In genomic region chr9:113567361-113568080, GRCh38 we compare ENCODE assay signal across 16 cellular contexts.
A peak's percentile ranks its signal among the peaks of the same experiment; 100 is the strongest.
DNase-seq lines count a peak whose midpoint lies in the region; ATAC-seq and TF ChIP-seq lines count a peak whose summit lies in the region.
"Had no signal": no experiment of that assay in that cellular context is flagged by ENCODE, and none has a peak within 500 bp of the region (broad histone marks: within the 10 kb centered on the region; RNA-seq: fewer than 3 reads in every experiment).

No MANE protein-coding gene starts in this region.

- ATAC-seq in heart right ventricle (no peak), aorta (ENCODE audit: low FRiP score) (no peak), GM18870 (IDR thresholded peaks at IDR 0.05; ENCODE audit: unreplicated experiment) (no peak)
- ATAC-seq: activated CD8-positive, alpha-beta memory T cell treated with anti-CD3 and anti-CD28 coated beads, Interleukin-2, amount 10 ng/mL, durations not matched to agents 7 days and 5 days; naive thymus-derived CD8-positive, alpha-beta T cell had no signal

- H3K4me3 ChIP-seq in heart right ventricle (peak overlapping the region in 2 of 10 donors; percentile 48 to 61), right atrium auricular region (no peak overlapping the region), coronary artery (peak overlapping the region; percentile 72), aorta (ENCODE audit: low read length in 2 of 2) (no peak overlapping the region)
- H3K4me3 ChIP-seq: cardiac muscle cell had no signal

- no peaks in the 10 kb centered on the region for H3K9me3 ChIP-seq in heart right ventricle
- H3K9me3 ChIP-seq in right atrium auricular region, result no peaks in the 10 kb centered on the region
- no peaks in the 10 kb centered on the region for H3K9me3 ChIP-seq in aorta (ENCODE audit: control insufficient read depth, low read length)

- H3K27me3 ChIP-seq in heart right ventricle, result no peaks in the 10 kb centered on the region
- H3K27me3 ChIP-seq in right atrium auricular region, result no peaks in the 10 kb centered on the region
- H3K27me3 ChIP-seq in aorta (ENCODE audit: control insufficient read depth in 1 of 2, insufficient read depth in 2 of 2, low read length in 1 of 2), result no peaks in the 10 kb centered on the region
- H3K27me3 ChIP-seq: cardiac muscle cell had no signal

- intact Hi-C loops in heart right ventricle (cut with DNase I) (loop anchor here in 2 of 10 donors (5.0 to 10.0 kb wide), 2 partner anchors 53 to 105 kb away; partner anchors contain the start of gene RGS3 (in 1 of the 2)), posterior vena cava (cut with DNase I) (loop anchor here in 1 of 2 donors (10.0 kb wide), 1 partner anchor 1377 kb away; no protein-coding TSS in a partner anchor), aorta (cut with DNase I) (loop anchor here in 1 of 2 donors (5.0 kb wide), 2 partner anchors 45 to 110 kb away; no protein-coding TSS in a partner anchor)

- TF ChIP-seq CTCF in heart right ventricle (IDR thresholded peaks at IDR 0.05) (no peak), right atrium auricular region (IDR thresholded peaks at IDR 0.05) (no peak), coronary artery (IDR thresholded peaks at IDR 0.05) (no peak)

- H3K4me1 ChIP-seq in heart right ventricle (peaks cover 23 to 98% (median 75%) of the 10 kb centered on the region in 9 donors), right atrium auricular region (peaks cover 0 to 82% of the 10 kb centered on the region in 2 donors), aorta (ENCODE audit: control insufficient read depth in 1 of 2, insufficient read depth in 2 of 2, low read length in 2 of 2) (peaks cover 3 to 6% of the 10 kb centered on the region in 2 donors)

- H3K36me3 ChIP-seq in heart right ventricle (peaks cover 0 to 6% (median 0%) of the 10 kb centered on the region in 9 donors), right atrium auricular region (no peaks in the 10 kb centered on the region), aorta (ENCODE audit: control insufficient read depth in 1 of 2, insufficient read depth in 2 of 2, low read length in 1 of 2) (no peaks in the 10 kb centered on the region)
- H3K36me3 ChIP-seq: cardiac muscle cell had no signal

- WGBS in heart right ventricle, 2 donors, result 85 to 88% methylated on average over 8 of the region's 8 CpGs
- WGBS in aorta, 2 donors, result 81 to 90% methylated on average over 8 of the region's 8 CpGs

- DNase-seq in heart right ventricle, result no peak
- no peak for DNase-seq in right atrium auricular region (ENCODE audit: low spot score)
- DNase-seq in coronary artery (ENCODE audit: low spot score), result no peak
- peak; percentile 52 for DNase-seq in posterior vena cava (ENCODE audit: low spot score)
- peak in 1 of 2 donors; percentile 33 for DNase-seq in aorta
- no peak for DNase-seq in LoVo (ENCODE audit: low spot score)
- DNase-seq in activated CD4-positive, alpha-beta T cell treated with anti-CD3 and anti-CD28 coated beads for 1 hour, result no peak
- DNase-seq: activated CD8-positive, alpha-beta memory T cell treated with anti-CD3 and anti-CD28 coated beads, Interleukin-2, amount 10 ng/mL, durations not matched to agents 7 days and 5 days; effector CD8-positive, alpha-beta T cell; GF-D8; NCI-H1105 treated with DMSO at 0.1 percent for 48 hours; NCI-H345; SIG-M5 had no signal

- H3K27ac ChIP-seq in heart right ventricle, result peak overlapping the region in 8 of 10 donors; percentile 60 to 99 (median 86)
- H3K27ac ChIP-seq in right atrium auricular region, result peak overlapping the region in 1 of 2 donors; percentile 63
- H3K27ac ChIP-seq in coronary artery, result peak overlapping the region; percentile 92 to 93
- peak overlapping the region; percentile 3 to 17 for H3K27ac ChIP-seq in aorta (ENCODE audit: low read depth in 1 of 2, low read length in 2 of 2)
- H3K27ac ChIP-seq: cardiac muscle cell had no signal
